ENCODE assay signal across 12 cellular contexts in the genomic region with DNA sequence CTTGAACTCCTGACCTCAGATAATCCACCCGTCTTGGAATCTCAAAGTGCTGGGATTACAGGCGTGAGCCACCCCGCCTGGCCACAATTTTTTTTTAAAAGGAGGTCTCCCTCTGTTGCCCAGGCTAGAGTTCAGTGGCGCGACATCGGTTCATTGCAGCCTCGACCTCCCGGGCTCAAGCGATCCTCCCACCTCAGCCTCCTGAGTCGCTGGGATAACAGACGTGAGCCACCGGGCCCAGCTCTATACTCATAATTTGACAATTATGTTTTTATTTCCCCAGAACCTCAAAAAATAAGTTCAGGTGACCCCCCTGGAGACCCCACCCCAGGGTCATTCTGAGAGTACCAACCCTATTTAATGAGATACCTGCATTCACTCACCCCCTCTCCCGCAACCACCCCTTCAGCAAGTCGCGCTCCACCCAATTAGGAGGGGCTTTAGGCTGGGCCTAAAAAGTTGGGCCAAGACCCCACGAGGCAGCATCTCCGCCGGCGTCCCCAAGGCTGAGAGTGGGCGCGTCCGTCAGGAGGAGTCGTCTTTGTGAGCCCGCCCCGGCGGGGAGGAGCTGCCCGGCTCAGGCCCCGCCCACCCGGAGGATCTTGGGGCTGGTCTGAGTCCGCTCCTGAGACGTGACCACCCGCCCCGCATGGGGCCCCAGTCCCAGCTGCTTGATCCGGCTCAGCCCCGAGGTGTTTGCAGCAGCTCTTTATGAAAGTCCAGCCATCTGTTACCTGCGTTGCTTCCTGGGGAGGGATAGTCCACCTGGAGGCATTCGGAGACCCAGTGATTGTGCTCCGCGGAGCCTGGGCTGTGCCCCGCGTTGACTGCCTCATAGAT. TPM values are rescaled to one million over a fixed set of nuclear protein-coding genes. Genes with fewer than 3 reads are reported as not detected.
DNase-seq lines count a peak whose midpoint lies in the region; ATAC-seq, FAIRE-seq and TF ChIP-seq lines count a peak whose summit lies in the region.
"Had no signal": no experiment of that assay in that cellular context is flagged by ENCODE, and none has a peak within 500 bp of the region (broad histone marks: within the 10 kb centered on the region; RNA-seq: fewer than 3 reads in every experiment).

A gene with protein sequence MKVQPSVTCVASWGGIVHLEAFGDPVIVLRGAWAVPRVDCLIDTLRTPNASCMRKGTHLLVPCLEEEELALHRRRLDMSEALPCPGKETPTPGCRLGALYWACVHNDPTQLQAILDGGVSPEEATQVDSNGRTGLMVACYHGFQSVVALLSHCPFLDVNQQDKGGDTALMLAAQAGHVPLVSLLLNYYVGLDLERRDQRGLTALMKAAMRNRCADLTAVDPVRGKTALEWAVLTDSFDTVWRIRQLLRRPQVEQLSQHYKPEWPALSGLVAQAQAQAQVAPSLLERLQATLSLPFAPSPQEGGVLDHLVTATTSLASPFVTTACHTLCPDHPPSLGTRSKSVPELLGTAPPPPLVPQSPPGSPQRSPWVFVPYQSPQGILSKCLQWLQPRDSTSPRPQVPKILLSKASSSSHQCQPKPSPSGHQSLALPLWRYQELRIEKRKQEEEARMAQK (plus strand): TSS at position 628 of the 840 bp plus-strand sequence. CDS start 84 bp downstream, at position 712.

- peaks cover 6% of the 10 kb centered on the region for H3K27me3 Mint-ChIP-seq in mesothelial cell of epicardium (ENCODE audit: low read depth)

- H2BK20ac ChIP-seq in IMR-90 (ENCODE audit: low read depth, low read length) (peak within 1 kb of the TSS; percentile 77; the same call in 1 of the 2 replicates), H1 (ENCODE audit: low read length) (peak within 1 kb of the TSS; percentile 76; the same call in 1 of the 2 replicates)

- peak within 1 kb of the TSS; percentile 83 for H3K4ac ChIP-seq in IMR-90 (ENCODE audit: low read depth, low read length)
- no peak within 1 kb of the TSS for H3K4ac ChIP-seq in H1 (replicated peaks; ENCODE audit: insufficient read length, low read depth, low read length)

- ATAC-seq in IMR-90 (ENCODE audit: low read depth) (peak; percentile 53), GM18502 (IDR thresholded peaks at IDR 0.05; ENCODE audit: poor library complexity, unreplicated experiment) (no peak)

- peak within 1 kb of the TSS; percentile 34 for H3K4me3 Mint-ChIP-seq in mesothelial cell of epicardium

- CTCF ChIA-PET in IMR-90 (lab: Yijun Ruan, JAX) (interaction anchor here (2.4 kb wide), 1 partner anchor 13 kb away, joined by 12 read pairs; no protein-coding TSS in a partner anchor), H1 (lab: Charles Lee; ENCODE audit: partially characterized antibody) (interaction anchor here (0.6 to 9.1 kb wide), 20 partner anchors 10 to 468 kb away, joined by 3 to 120 read pairs (median 4); a partner anchor contains a TSS)

- 62% methylated on average over 15 of the region's 41 CpGs; no CpG with 5 or more reads in 1 of the 2 experiments for WGBS in IMR-90 (ENCODE audit: extremely low coverage in 2 of 2, insufficient read length in 1 of 2), 2 experiments
- 49% methylated on average over 38 of the region's 41 CpGs; no CpG with 5 or more reads in 1 of the 2 experiments for WGBS in H1 (ENCODE audit: extremely low coverage in 1 of 2, insufficient coverage in 1 of 2, insufficient read length in 1 of 2, insufficient replicate concordance in 2 of 2, low coverage in 1 of 2, low lambda C conversion rate in 2 of 2, missing lambda C conversion rate in 1 of 2), 2 experiments

- no peak within 1 kb of the TSS for H3K9ac ChIP-seq in BLaER1
- no peak within 1 kb of the TSS for H3K9ac ChIP-seq in IMR-90 (ENCODE audit: low read depth, low read length)
- no peak within 1 kb of the TSS for H3K9ac ChIP-seq in H1 (replicated peaks in 1 of 4; ENCODE audit: extremely low read depth in 1 of 4, low read depth in 3 of 4, low read length in 3 of 4)

- FAIRE-seq in H1 (lab: Jason Lieb, UNC): no peak

- TF ChIP-seq RAD21 in IMR-90 (IDR thresholded peaks at IDR 0.05; ENCODE audit: low read length): no peak
- no peak for TF ChIP-seq RAD21 in H1 (IDR thresholded peaks at IDR 0.05 in 1 of 2, conservative IDR thresholded peaks at IDR 0.05 in 1 of 2; ENCODE audit: low read depth in 2 of 2, low read length in 2 of 2)

- H4K20me1 ChIP-seq in BLaER1 (no peaks in the 10 kb centered on the region), IMR-90 (ENCODE audit: insufficient read depth, low read length) (no peaks in the 10 kb centered on the region), H1 (replicated peaks in 1 of 2; ENCODE audit: control insufficient read depth in 1 of 2, insufficient read depth in 2 of 2, low read length in 2 of 2) (no peaks in the 10 kb centered on the region)

- H3K4me3 ChIP-seq in BLaER1 (no peak within 1 kb of the TSS), IMR-90 (ENCODE audit: insufficient read depth, low read depth, low read length) (no peak within 1 kb of the TSS), H1 (ENCODE audit: extremely low read depth in 1 of 4, insufficient read depth in 2 of 4, low read depth in 3 of 4, low read length in 4 of 4) (peak within 1 kb of the TSS; percentile 22 to 52 (median 32); a peak in 7 of 8 replicates), SJCRH30 (no peak within 1 kb of the TSS)

- H3K56ac ChIP-seq in IMR-90 (ENCODE audit: extremely low read depth, insufficient read depth, low read length) (no peak within 1 kb of the TSS), H1 (replicated peaks; ENCODE audit: insufficient read length, low read depth, low read length) (no peak within 1 kb of the TSS)

- H3K27me3 ChIP-seq in BLaER1 (no peaks in the 10 kb centered on the region), IMR-90 (ENCODE audit: control insufficient read depth, insufficient read depth, low read length) (no peaks in the 10 kb centered on the region), H1 (replicated peaks in 1 of 4; ENCODE audit: control insufficient read depth in 3 of 4, extremely low read depth in 1 of 4, insufficient read depth in 3 of 4, low read length in 3 of 4) (peaks cover 0 to 10% (median 6%) of the 10 kb centered on the region in 4 experiments; a peak in 3 of 7 replicates), SJCRH30 (peaks cover 9% of the 10 kb centered on the region; the same call in 1 of the 2 replicates)

- H2BK15ac ChIP-seq in IMR-90 (ENCODE audit: low read depth, low read length): peak within 1 kb of the TSS; percentile 85; the same call in 1 of the 3 replicates
- peak within 1 kb of the TSS; percentile 67; the same call in 1 of the 2 replicates for H2BK15ac ChIP-seq in H1 (ENCODE audit: low read length)

- H3K9me3 Mint-ChIP-seq in mesothelial cell of epicardium: no peaks in the 10 kb centered on the region

- TF ChIP-seq EP300 in H1 (IDR thresholded peaks at IDR 0.05; ENCODE audit: borderline replicate concordance in 1 of 2, low read depth in 2 of 2, low read length in 2 of 2): no peak

- H3K18ac ChIP-seq in IMR-90 (ENCODE audit: low read depth, low read length) (no peak within 1 kb of the TSS), H1 (ENCODE audit: extremely low read depth, low read length) (no peak within 1 kb of the TSS; the same call in 1 of the 2 replicates)

- H4K8ac ChIP-seq in IMR-90 (ENCODE audit: low read depth in 2 of 2, low read length in 2 of 2) (peak within 1 kb of the TSS; percentile 35 to 41; a peak in 2 of 4 replicates), H1 (ENCODE audit: extremely low read depth, insufficient read depth, low read length) (no peak within 1 kb of the TSS)

- H4K5ac ChIP-seq in IMR-90 (ENCODE audit: low read depth, low read length) (no peak within 1 kb of the TSS), H1 (ENCODE audit: insufficient read length, low read depth, low read length) (no peak within 1 kb of the TSS)

- H3K9me3 ChIP-seq in BLaER1 (peaks cover 10% of the 10 kb centered on the region), IMR-90 (ENCODE audit: control insufficient read depth, insufficient read depth, low read length) (no peaks in the 10 kb centered on the region), H1 (ENCODE audit: insufficient read depth in 2 of 2, low read depth in 1 of 2, low read length in 1 of 2) (no peaks in the 10 kb centered on the region), SJCRH30 (replicated peaks) (no peaks in the 10 kb centered on the region)

- no peak within 1 kb of the TSS for H4K91ac ChIP-seq in IMR-90 (ENCODE audit: insufficient read depth, low read depth, low read length)
- no peak within 1 kb of the TSS for H4K91ac ChIP-seq in H1 (replicated peaks; ENCODE audit: insufficient read length, low read length)

- H3K36me3 Mint-ChIP-seq in mesothelial cell of epicardium: no peaks in the 10 kb centered on the region

- dilution Hi-C loops in IMR-90 (cut with HindIII; ENCODE audit: low sequenced_read_pairs, unreplicated experiment): no loop called here

- in situ Hi-C loops in IMR-90 (cut with MboI; ENCODE audit: low sequenced_read_pairs): no loop called here

- H3K79me2 ChIP-seq in H1 (ENCODE audit: control insufficient read depth in 1 of 2, insufficient read depth in 2 of 2, low read length in 2 of 2): no peaks in the 10 kb centered on the region

- H3K36me3 ChIP-seq in BLaER1: no peaks in the 10 kb centered on the region
- H3K36me3 ChIP-seq in IMR-90 (ENCODE audit: control insufficient read depth, insufficient read depth, low read length): no peaks in the 10 kb centered on the region
- H3K36me3 ChIP-seq in H1 (ENCODE audit: control insufficient read depth in 2 of 4, insufficient read depth in 4 of 4, low read length in 3 of 4): no peaks in the 10 kb centered on the region
- no peaks in the 10 kb centered on the region for H3K36me3 ChIP-seq in SJCRH30

- no peak within 1 kb of the TSS for H3K27ac Mint-ChIP-seq in mesothelial cell of epicardium

- no peaks in the 10 kb centered on the region for H3K23me2 ChIP-seq in H1 (ENCODE audit: low read depth, low read length)

- peaks cover 12% of the 10 kb centered on the region for H3K4me1 Mint-ChIP-seq in mesothelial cell of epicardium

- peak within 1 kb of the TSS; percentile 77; the same call in 1 of the 2 replicates for H2BK12ac ChIP-seq in H1 (ENCODE audit: low read depth, low read length)

- H2AK5ac ChIP-seq in IMR-90 (ENCODE audit: low read depth, low read length) (peak within 1 kb of the TSS; percentile 69; the same call in 1 of the 2 replicates), H1 (ENCODE audit: low read depth, low read length) (0 out of 2 replicates have a peak within 1 kb of the TSS, but pooled peaks have one; percentile 45)

- H2BK120ac ChIP-seq in IMR-90 (ENCODE audit: low read depth, low read length) (peak within 1 kb of the TSS; percentile 74), H1 (replicated peaks; ENCODE audit: low read depth, low read length) (no peak within 1 kb of the TSS)

- BruUV-seq in IMR-90 (replicated peaks; lab: Mats Ljungman, UMichigan): no TSS peak

- TF ChIP-seq CTCF in IMR-90 (conservative IDR thresholded peaks at IDR 0.05; ENCODE audit: low read depth, low read length) (no peak), H1 (IDR thresholded peaks at IDR 0.05; ENCODE audit: control extremely low read depth in 1 of 3, insufficient read depth in 1 of 3, low read depth in 1 of 3, low read length in 3 of 3) (no peak), mesothelial cell of epicardium (IDR thresholded peaks at IDR 0.05; ENCODE audit: unreplicated experiment) (no peak)

- DNase-seq in IMR-90 (no peak), H1 (ENCODE audit: low read depth in 1 of 2, low spot score in 2 of 2) (peak in 1 of 2 experiments; percentile 95), mesothelial cell of epicardium (ENCODE audit: low spot score in 2 of 2, unreplicated experiment in 2 of 2) (peak in 1 of 2 experiments; percentile 67), AG08395 (ENCODE audit: low spot score) (no peak), SJCRH30 (no peak), NCI-H1105 treated with DMSO at 0.1 percent for 48 hours (lab: John Stamatoyannopoulos, UW) (no peak)
- DNase-seq: activated gamma-delta T cell treated with Interleukin-2 at 50 U/mL for 16 hours, NCI-H748 treated with DMSO at 0.1 percent for 48 hours had no signal

- TF ChIP-seq POLR2A in IMR-90 (IDR thresholded peaks at IDR 0.05; ENCODE audit: low read depth, low read length): no peak
- TF ChIP-seq POLR2A in H1 (IDR thresholded peaks at IDR 0.05; ENCODE audit: control extremely low read depth in 1 of 2, low read depth in 2 of 2, low read length in 2 of 2): no peak

- H3K14ac ChIP-seq in IMR-90 (replicated peaks; ENCODE audit: low read depth, low read length): peak within 1 kb of the TSS; percentile 84; the same call in 1 of the 2 replicates
- H3K14ac ChIP-seq in H1 (ENCODE audit: insufficient read length): no peak within 1 kb of the TSS

- intact Hi-C loops in IMR-90 (cut with micrococcal nuclease): no loop called here

- no peak within 1 kb of the TSS for H2BK5ac ChIP-seq in IMR-90 (ENCODE audit: low read depth, low read length, poor library complexity, severe bottlenecking)
- peak within 1 kb of the TSS; percentile 25; the same call in 1 of the 2 replicates for H2BK5ac ChIP-seq in H1 (ENCODE audit: low read depth, low read length)

- H3K79me1 ChIP-seq in IMR-90 (ENCODE audit: low read depth in 1 of 2, low read length in 2 of 2): no peaks in the 10 kb centered on the region
- H3K79me1 ChIP-seq in H1 (ENCODE audit: low read depth, low read length): no peaks in the 10 kb centered on the region

- H3K27ac ChIP-seq in BLaER1: no peak within 1 kb of the TSS
- H3K27ac ChIP-seq in IMR-90 (ENCODE audit: insufficient read depth, low read length): no peak within 1 kb of the TSS
- no peak within 1 kb of the TSS for H3K27ac ChIP-seq in H1 (ENCODE audit: low read depth, low read length)
- H3K27ac ChIP-seq in SJCRH30: no peak within 1 kb of the TSS

- H3K4me2 ChIP-seq in BLaER1 (peak within 1 kb of the TSS; percentile 70; the same call in 1 of the 2 replicates), IMR-90 (ENCODE audit: low read depth, low read length) (no peak within 1 kb of the TSS), H1 (ENCODE audit: insufficient read depth in 1 of 2, low read depth in 2 of 2, low read length in 2 of 2) (peak within 1 kb of the TSS; percentile 62 to 63)

- H2AFZ ChIP-seq in IMR-90 (replicated peaks; ENCODE audit: low read length, poor library complexity): peak within 1 kb of the TSS; percentile 78
- H2AFZ ChIP-seq in H1 (ENCODE audit: low read length): peak within 1 kb of the TSS; percentile 5; the same call in 1 of the 2 replicates

- POLR2A ChIA-PET in IMR-90 (lab: Charles Lee; ENCODE audit: unreplicated experiment) (no interaction called here), H1 (lab: Charles Lee; ENCODE audit: partially characterized antibody) (interaction anchor here (1.0 to 1.7 kb wide), 4 partner anchors 23 to 56 kb away, joined by 3 to 6 read pairs (median 3); no protein-coding TSS in a partner anchor)

- H2AK9ac ChIP-seq in IMR-90 (replicated peaks; ENCODE audit: low read depth, low read length, poor library complexity): peak within 1 kb of the TSS; percentile 7

- peaks cover 44% of the 10 kb centered on the region for H3K4me1 ChIP-seq in BLaER1
- H3K4me1 ChIP-seq in IMR-90 (ENCODE audit: control insufficient read depth, insufficient read depth, low read length): peaks cover 6% of the 10 kb centered on the region
- peaks cover 0 to 12% (median 5%) of the 10 kb centered on the region in 4 experiments; a peak in 6 of 7 replicates for H3K4me1 ChIP-seq in H1 (replicated peaks in 1 of 4; ENCODE audit: control insufficient read depth in 3 of 4, insufficient read depth in 4 of 4, low read length in 3 of 4)
- H3K4me1 ChIP-seq in SJCRH30: no peaks in the 10 kb centered on the region

- H3K23ac ChIP-seq in IMR-90 (ENCODE audit: low read depth, low read length): no peak within 1 kb of the TSS
- no peak within 1 kb of the TSS for H3K23ac ChIP-seq in H1 (ENCODE audit: insufficient read length)

- peaks cover 2% of the 10 kb centered on the region; the same call in 1 of the 2 replicates for H3K9me1 ChIP-seq in IMR-90 (ENCODE audit: insufficient read depth, low read length)

RNA-seq across cellular contexts. Expression of the gene that starts here (rescaled TPM):
- total RNA-seq in IMR-90 (2012; rRNA removed) (under 0.01 TPM in 1 of 2 replicates, not detected in the other), mesothelial cell of epicardium (0.18 to 0.27 TPM (median 0.22 TPM) in 3 replicates)
- polyA plus RNA-seq in IMR-90 (2012; rRNA removed) (0.03 TPM in 1 of 2 replicates, not detected in the other), H1 (2011; rRNA removed) (0.53 and 1.5 TPM in 2 replicates)
- polyA plus RNA-seq in IMR-90 (2012; cell fraction: cytosol; rRNA removed): 0.02 TPM in 1 of 2 replicates, not detected in the other
- 0.42 and 0.57 TPM in 2 replicates for polyA plus RNA-seq in IMR-90 (2012; cell fraction: nucleus; rRNA removed; ENCODE audit: low replicate concordance)
- total RNA-seq in H1 (2021; fragmentation: NEBNext Ultra II Directional; extraction: Animal tissue kit (Norgen Biotek cat#: 25700)): 0.19 and 0.41 TPM in 2 replicates
- polyA plus RNA-seq in H1 (2011; cell fraction: cytosol; rRNA removed): 1.1 TPM
- 8.7 TPM for polyA plus RNA-seq in H1 (2011; cell fraction: nucleus; rRNA removed)
- 0.53 to 1.1 TPM (median 0.62 TPM) in 4 replicates for polyA plus RNA-seq in H1 (2012, experiment 1 of 2)
- polyA plus RNA-seq in H1 (2012, experiment 2 of 2): 0.39 TPM
- 0.34 TPM for polyA plus RNA-seq in H1 (2013, experiment 1 of 2)
- polyA plus RNA-seq in H1 (2013, experiment 2 of 2): 0.57 TPM
- polyA minus RNA-seq in H1 (2011; rRNA and poly(A)+ RNA removed): 0.34 and 0.73 TPM in 2 replicates
- polyA minus RNA-seq in H1 (2011; cell fraction: cytosol; rRNA and poly(A)+ RNA removed): not detected
- polyA minus RNA-seq in H1 (2011; cell fraction: nucleus; rRNA and poly(A)+ RNA removed): 3.4 TPM
- not detected in 2 replicates for total RNA-seq in SJCRH30 (2014; rRNA removed; shearing (Covaris generic))
- total RNA-seq: HT1080 had no signal
- polyA plus RNA-seq: neural cell had no signal

Comparison
In these comparisons a context has a peak if more than half of its experiments do, and no peak if none do; other contexts are left out.
1. Peak in ATAC-seq in IMR-90; RNA of the gene not detected or under 1 TPM.
2. H3K4me3 ChIP-seq: peak in H1 (4 of 4); none in BLaER1 (single experiment), IMR-90 (single experiment) and SJCRH30 (single experiment).